Comparison of ENCODE assay signal across 1 cellular context in the genomic region with DNA sequence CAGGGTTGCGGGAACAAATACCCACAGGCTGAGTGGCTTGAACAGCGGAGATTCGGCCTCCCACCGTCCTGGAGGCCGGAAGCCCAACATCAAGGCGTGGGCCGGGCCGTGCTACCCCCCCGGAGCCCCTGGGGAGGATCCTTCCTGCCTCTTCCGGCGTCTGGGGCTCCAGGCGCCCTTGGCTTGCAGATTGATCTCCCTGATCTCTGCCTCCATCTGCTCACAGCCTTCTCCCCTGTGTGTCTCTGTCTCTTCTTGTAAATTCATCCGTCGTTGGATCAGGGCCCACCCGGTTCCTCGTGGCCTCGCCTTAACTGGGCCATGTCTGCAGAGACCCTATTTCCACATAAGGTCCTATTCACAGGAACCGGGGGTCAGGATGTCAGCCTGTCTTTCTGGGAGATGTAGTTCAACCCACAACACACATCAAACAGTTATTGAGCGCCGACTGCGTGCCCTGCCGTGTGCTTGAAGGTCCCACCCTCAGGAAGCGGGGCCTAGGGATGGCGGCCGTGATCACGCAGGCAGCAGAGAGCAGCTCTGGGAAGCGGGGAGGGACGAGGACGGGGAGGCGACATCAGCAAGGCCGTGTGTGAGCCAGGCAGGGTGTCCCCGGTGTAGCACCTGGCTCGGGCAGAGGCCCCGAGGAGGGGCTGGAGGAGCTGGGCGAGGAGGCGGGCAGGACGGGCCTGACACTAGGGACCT.
A peak's percentile ranks its signal among the peaks of the same experiment; 100 is the strongest.
TF ChIP-seq lines count a peak whose summit lies in the region.

No MANE protein-coding gene starts in this region.

TF ChIP-seq in K562, 482 proteins besides CTCF, POLR2A, EP300 and RAD21 (continued from another document and continues in another):
- TF ChIP-seq TAF9B (IDR thresholded peaks at IDR 0.05; ENCODE audit: partially characterized antibody) (peak; percentile 56), ZKSCAN8 (CRISPR knock-in tag; IDR thresholded peaks at IDR 0.05) (peak; percentile 96), ZNF699 (CRISPR knock-in tag; IDR thresholded peaks at IDR 0.05; ENCODE audit: insufficient replicate concordance) (no peak), HDAC2 (IDR thresholded peaks at IDR 0.05) (peak; percentile 53), POLR2AphosphoS2 (IDR thresholded peaks at IDR 0.05; ENCODE audit: low read length) (no peak), ZNF445 (CRISPR knock-in tag; IDR thresholded peaks at IDR 0.05; ENCODE audit: low read depth) (no peak), ETS2 (tag; IDR thresholded peaks at IDR 0.05; ENCODE audit: borderline replicate concordance, poor library complexity, severe bottlenecking) (no peak), ZNF561 (CRISPR knock-in tag; conservative IDR thresholded peaks at IDR 0.05) (no peak), YBX1 (IDR thresholded peaks at IDR 0.05) (no peak), ZFX (CRISPR knock-in tag; IDR thresholded peaks at IDR 0.05) (peak; percentile 61), PYGO2 (tag; IDR thresholded peaks at IDR 0.05) (no peak), ZNF282 (CRISPR knock-in tag; IDR thresholded peaks at IDR 0.05) (no peak), HOXB6 (CRISPR knock-in tag; IDR thresholded peaks at IDR 0.05; ENCODE audit: borderline replicate concordance) (no peak), GATAD2B (IDR thresholded peaks at IDR 0.05; ENCODE audit: borderline replicate concordance) (peak; percentile 79; the same call in 1 of the 2 replicates), NCOA1 (IDR thresholded peaks at IDR 0.05; ENCODE audit: low read depth) (peak; percentile 81), NUFIP1 (IDR thresholded peaks at IDR 0.05; ENCODE audit: partially characterized antibody) (no peak), SIRT6 (IDR thresholded peaks at IDR 0.05; ENCODE audit: low read depth, low read length) (no peak), ZNF316 (IDR thresholded peaks at IDR 0.05) (no peak), ZNF253 (CRISPR knock-in tag; conservative IDR thresholded peaks at IDR 0.05) (no peak), PHF20 (IDR thresholded peaks at IDR 0.05; ENCODE audit: partially characterized antibody) (peak; percentile 54), ESRRA (IDR thresholded peaks at IDR 0.05; ENCODE audit: borderline replicate concordance, low read depth) (no peak), ZBED1 (IDR thresholded peaks at IDR 0.05) (0 out of 2 replicates have a peak, but pooled peaks have one; percentile 45), DIDO1 (tag; IDR thresholded peaks at IDR 0.05; ENCODE audit: low read depth) (no peak), EHMT2 (IDR thresholded peaks at IDR 0.05) (no peak), ZNF644 (tag; IDR thresholded peaks at IDR 0.05; ENCODE audit: low read depth) (no peak), SUPT5H (IDR thresholded peaks at IDR 0.05) (peak; percentile 52), ZKSCAN1 (IDR thresholded peaks at IDR 0.05; ENCODE audit: low read depth, low read length) (no peak), NR2F6 (CRISPR knock-in tag; IDR thresholded peaks at IDR 0.05) (no peak), GTF2F1 (IDR thresholded peaks at IDR 0.05; ENCODE audit: low read depth, low read length) (no peak), LCOR (CRISPR knock-in tag; IDR thresholded peaks at IDR 0.05) (no peak), FOXM1 (IDR thresholded peaks at IDR 0.05; ENCODE audit: low read depth) (peak; percentile 57), FOXM1 (CRISPR knock-in tag; IDR thresholded peaks at IDR 0.05; ENCODE audit: low read depth) (no peak), TEAD4 (IDR thresholded peaks at IDR 0.05; ENCODE audit: low read length) (peak; percentile 35; the same call in 1 of the 2 replicates), TEAD4 (CRISPR knock-in tag; IDR thresholded peaks at IDR 0.05; ENCODE audit: borderline replicate concordance) (no peak), XRCC5 (IDR thresholded peaks at IDR 0.05; ENCODE audit: low read depth, low read length) (peak; percentile 10; the same call in 1 of the 2 replicates), U2AF1 (optimal IDR thresholded peaks at IDR 0.05; ENCODE audit: low read depth, low read length) (no peak), MYNN (IDR thresholded peaks at IDR 0.05) (no peak), MYNN (CRISPR knock-in tag; IDR thresholded peaks at IDR 0.05) (no peak), ARNT (IDR thresholded peaks at IDR 0.05) (peak in 1 of 2 experiments; percentile 63; a peak in 1 of 4 replicates), L3MBTL2 (IDR thresholded peaks at IDR 0.05) (peak; percentile 72; the same call in 1 of the 2 replicates)
- TF ChIP-seq, protein P1, sequence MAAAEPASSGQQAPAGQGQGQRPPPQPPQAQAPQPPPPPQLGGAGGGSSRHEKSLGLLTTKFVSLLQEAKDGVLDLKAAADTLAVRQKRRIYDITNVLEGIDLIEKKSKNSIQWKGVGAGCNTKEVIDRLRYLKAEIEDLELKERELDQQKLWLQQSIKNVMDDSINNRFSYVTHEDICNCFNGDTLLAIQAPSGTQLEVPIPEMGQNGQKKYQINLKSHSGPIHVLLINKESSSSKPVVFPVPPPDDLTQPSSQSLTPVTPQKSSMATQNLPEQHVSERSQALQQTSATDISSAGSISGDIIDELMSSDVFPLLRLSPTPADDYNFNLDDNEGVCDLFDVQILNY (CRISPR knock-in tag; IDR thresholded peaks at IDR 0.05) = no peak
- TF ChIP-seq, protein P2, sequence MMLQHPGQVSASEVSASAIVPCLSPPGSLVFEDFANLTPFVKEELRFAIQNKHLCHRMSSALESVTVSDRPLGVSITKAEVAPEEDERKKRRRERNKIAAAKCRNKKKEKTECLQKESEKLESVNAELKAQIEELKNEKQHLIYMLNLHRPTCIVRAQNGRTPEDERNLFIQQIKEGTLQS (IDR thresholded peaks at IDR 0.05) = no peak
- TF ChIP-seq, protein P2 (CRISPR knock-in tag; conservative IDR thresholded peaks at IDR 0.05) = no peak
- TF ChIP-seq, protein P3, sequence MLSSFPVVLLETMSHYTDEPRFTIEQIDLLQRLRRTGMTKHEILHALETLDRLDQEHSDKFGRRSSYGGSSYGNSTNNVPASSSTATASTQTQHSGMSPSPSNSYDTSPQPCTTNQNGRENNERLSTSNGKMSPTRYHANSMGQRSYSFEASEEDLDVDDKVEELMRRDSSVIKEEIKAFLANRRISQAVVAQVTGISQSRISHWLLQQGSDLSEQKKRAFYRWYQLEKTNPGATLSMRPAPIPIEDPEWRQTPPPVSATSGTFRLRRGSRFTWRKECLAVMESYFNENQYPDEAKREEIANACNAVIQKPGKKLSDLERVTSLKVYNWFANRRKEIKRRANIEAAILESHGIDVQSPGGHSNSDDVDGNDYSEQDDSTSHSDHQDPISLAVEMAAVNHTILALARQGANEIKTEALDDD (IDR thresholded peaks at IDR 0.05) = no peak
- TF ChIP-seq, protein P4, sequence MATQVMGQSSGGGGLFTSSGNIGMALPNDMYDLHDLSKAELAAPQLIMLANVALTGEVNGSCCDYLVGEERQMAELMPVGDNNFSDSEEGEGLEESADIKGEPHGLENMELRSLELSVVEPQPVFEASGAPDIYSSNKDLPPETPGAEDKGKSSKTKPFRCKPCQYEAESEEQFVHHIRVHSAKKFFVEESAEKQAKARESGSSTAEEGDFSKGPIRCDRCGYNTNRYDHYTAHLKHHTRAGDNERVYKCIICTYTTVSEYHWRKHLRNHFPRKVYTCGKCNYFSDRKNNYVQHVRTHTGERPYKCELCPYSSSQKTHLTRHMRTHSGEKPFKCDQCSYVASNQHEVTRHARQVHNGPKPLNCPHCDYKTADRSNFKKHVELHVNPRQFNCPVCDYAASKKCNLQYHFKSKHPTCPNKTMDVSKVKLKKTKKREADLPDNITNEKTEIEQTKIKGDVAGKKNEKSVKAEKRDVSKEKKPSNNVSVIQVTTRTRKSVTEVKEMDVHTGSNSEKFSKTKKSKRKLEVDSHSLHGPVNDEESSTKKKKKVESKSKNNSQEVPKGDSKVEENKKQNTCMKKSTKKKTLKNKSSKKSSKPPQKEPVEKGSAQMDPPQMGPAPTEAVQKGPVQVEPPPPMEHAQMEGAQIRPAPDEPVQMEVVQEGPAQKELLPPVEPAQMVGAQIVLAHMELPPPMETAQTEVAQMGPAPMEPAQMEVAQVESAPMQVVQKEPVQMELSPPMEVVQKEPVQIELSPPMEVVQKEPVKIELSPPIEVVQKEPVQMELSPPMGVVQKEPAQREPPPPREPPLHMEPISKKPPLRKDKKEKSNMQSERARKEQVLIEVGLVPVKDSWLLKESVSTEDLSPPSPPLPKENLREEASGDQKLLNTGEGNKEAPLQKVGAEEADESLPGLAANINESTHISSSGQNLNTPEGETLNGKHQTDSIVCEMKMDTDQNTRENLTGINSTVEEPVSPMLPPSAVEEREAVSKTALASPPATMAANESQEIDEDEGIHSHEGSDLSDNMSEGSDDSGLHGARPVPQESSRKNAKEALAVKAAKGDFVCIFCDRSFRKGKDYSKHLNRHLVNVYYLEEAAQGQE (CRISPR knock-in tag; IDR thresholded peaks at IDR 0.05; ENCODE audit: low read depth) = no peak
- TF ChIP-seq, protein P5, sequence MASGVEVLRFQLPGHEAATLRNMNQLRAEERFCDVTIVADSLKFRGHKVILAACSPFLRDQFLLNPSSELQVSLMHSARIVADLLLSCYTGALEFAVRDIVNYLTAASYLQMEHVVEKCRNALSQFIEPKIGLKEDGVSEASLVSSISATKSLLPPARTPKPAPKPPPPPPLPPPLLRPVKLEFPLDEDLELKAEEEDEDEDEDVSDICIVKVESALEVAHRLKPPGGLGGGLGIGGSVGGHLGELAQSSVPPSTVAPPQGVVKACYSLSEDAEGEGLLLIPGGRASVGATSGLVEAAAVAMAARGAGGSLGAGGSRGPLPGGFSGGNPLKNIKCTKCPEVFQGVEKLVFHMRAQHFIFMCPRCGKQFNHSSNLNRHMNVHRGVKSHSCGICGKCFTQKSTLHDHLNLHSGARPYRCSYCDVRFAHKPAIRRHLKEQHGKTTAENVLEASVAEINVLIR (CRISPR knock-in tag; IDR thresholded peaks at IDR 0.05) = no peak
- TF ChIP-seq, protein P6, sequence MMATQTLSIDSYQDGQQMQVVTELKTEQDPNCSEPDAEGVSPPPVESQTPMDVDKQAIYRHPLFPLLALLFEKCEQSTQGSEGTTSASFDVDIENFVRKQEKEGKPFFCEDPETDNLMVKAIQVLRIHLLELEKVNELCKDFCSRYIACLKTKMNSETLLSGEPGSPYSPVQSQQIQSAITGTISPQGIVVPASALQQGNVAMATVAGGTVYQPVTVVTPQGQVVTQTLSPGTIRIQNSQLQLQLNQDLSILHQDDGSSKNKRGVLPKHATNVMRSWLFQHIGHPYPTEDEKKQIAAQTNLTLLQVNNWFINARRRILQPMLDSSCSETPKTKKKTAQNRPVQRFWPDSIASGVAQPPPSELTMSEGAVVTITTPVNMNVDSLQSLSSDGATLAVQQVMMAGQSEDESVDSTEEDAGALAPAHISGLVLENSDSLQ (IDR thresholded peaks at IDR 0.05) = peak; percentile 31
- TF ChIP-seq, protein P7, sequence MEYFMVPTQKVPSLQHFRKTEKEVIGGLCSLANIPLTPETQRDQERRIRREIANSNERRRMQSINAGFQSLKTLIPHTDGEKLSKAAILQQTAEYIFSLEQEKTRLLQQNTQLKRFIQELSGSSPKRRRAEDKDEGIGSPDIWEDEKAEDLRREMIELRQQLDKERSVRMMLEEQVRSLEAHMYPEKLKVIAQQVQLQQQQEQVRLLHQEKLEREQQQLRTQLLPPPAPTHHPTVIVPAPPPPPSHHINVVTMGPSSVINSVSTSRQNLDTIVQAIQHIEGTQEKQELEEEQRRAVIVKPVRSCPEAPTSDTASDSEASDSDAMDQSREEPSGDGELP (CRISPR knock-in tag; IDR thresholded peaks at IDR 0.05; ENCODE audit: borderline replicate concordance) = peak; percentile 70; the same call in 1 of the 2 replicates
- TF ChIP-seq, protein P8, sequence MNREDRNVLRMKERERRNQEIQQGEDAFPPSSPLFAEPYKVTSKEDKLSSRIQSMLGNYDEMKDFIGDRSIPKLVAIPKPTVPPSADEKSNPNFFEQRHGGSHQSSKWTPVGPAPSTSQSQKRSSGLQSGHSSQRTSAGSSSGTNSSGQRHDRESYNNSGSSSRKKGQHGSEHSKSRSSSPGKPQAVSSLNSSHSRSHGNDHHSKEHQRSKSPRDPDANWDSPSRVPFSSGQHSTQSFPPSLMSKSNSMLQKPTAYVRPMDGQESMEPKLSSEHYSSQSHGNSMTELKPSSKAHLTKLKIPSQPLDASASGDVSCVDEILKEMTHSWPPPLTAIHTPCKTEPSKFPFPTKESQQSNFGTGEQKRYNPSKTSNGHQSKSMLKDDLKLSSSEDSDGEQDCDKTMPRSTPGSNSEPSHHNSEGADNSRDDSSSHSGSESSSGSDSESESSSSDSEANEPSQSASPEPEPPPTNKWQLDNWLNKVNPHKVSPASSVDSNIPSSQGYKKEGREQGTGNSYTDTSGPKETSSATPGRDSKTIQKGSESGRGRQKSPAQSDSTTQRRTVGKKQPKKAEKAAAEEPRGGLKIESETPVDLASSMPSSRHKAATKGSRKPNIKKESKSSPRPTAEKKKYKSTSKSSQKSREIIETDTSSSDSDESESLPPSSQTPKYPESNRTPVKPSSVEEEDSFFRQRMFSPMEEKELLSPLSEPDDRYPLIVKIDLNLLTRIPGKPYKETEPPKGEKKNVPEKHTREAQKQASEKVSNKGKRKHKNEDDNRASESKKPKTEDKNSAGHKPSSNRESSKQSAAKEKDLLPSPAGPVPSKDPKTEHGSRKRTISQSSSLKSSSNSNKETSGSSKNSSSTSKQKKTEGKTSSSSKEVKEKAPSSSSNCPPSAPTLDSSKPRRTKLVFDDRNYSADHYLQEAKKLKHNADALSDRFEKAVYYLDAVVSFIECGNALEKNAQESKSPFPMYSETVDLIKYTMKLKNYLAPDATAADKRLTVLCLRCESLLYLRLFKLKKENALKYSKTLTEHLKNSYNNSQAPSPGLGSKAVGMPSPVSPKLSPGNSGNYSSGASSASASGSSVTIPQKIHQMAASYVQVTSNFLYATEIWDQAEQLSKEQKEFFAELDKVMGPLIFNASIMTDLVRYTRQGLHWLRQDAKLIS (CRISPR knock-in tag; IDR thresholded peaks at IDR 0.05) = no peak
- TF ChIP-seq, protein P9, sequence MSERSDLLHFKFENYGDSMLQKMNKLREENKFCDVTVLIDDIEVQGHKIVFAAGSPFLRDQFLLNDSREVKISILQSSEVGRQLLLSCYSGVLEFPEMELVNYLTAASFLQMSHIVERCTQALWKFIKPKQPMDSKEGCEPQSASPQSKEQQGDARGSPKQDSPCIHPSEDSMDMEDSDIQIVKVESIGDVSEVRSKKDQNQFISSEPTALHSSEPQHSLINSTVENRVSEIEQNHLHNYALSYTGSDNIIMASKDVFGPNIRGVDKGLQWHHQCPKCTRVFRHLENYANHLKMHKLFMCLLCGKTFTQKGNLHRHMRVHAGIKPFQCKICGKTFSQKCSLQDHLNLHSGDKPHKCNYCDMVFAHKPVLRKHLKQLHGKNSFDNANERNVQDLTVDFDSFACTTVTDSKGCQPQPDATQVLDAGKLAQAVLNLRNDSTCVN (CRISPR knock-in tag; IDR thresholded peaks at IDR 0.05) = no peak
